12 cellular contexts compared by ENCODE assay signal in the genomic region with DNA sequence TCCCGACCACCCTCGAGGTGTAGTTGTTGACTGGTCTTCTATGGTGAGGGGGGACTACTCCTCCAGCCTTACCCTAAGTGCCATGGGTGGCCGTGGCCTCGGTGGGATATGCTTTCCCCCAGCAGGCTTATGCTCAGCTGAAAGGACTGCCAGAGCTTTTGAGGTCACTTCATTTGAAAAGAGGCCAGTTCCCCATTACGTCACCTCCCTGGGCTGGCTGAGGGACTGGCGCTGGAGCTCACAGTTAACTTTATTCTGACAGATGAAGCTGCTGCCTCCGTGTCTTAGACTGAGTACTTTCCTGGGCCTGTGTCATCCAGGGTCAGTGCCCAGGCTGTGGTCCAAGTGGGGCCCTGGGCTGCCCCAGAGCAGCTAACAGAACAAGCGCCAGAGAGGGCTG. TPM values are rescaled to one million over a fixed set of nuclear protein-coding genes. Genes with fewer than 3 reads are reported as not detected.
A peak's percentile ranks its signal among the peaks of the same experiment; 100 is the strongest.
DNase-seq lines count a peak whose midpoint lies in the region; ATAC-seq, FAIRE-seq and TF ChIP-seq lines count a peak whose summit lies in the region.
"Had no signal": no experiment of that assay in that cellular context is flagged by ENCODE, and none has a peak within 500 bp of the region (broad histone marks: within the 10 kb centered on the region; RNA-seq: fewer than 3 reads in every experiment).

No MANE protein-coding gene starts in this region.

- H3K36me3 ChIP-seq in BLaER1 (no peaks in the 10 kb centered on the region), WERI-Rb-1 (no peaks in the 10 kb centered on the region), pancreas (no peaks in the 10 kb centered on the region)

- no peak overlapping the region for H3K27ac ChIP-seq in BLaER1
- no peak overlapping the region; the same call in 1 of the 2 replicates for H3K27ac ChIP-seq in WERI-Rb-1
- peak overlapping the region; percentile 22 to 59 (median 42) for H3K27ac ChIP-seq in pancreas

- H4K20me1 ChIP-seq in BLaER1 = no peaks in the 10 kb centered on the region

- 0 out of 2 replicates have a peak overlapping the region, but pooled peaks have one; percentile 12 for H3K9ac ChIP-seq in BLaER1

- 40 to 54% methylated on average over 8 of the region's 8 CpGs for WGBS in pancreas, 2 donors

- TF ChIP-seq CTCF in WERI-Rb-1 (IDR thresholded peaks at IDR 0.05; ENCODE audit: low read depth, low read length) (no peak), pancreas (IDR thresholded peaks at IDR 0.05) (no peak)

- no peaks in the 10 kb centered on the region for H3K27me3 ChIP-seq in BLaER1
- H3K27me3 ChIP-seq in WERI-Rb-1 (ENCODE audit: insufficient read depth, low read depth, severe bottlenecking) = no peaks in the 10 kb centered on the region
- H3K27me3 ChIP-seq in pancreas = no peaks in the 10 kb centered on the region

- H3K4me3 ChIP-seq in BLaER1 = no peak overlapping the region
- no peak overlapping the region for H3K4me3 ChIP-seq in WERI-Rb-1 (ENCODE audit: low read depth, low read length)
- no peak overlapping the region for H3K4me3 ChIP-seq in pancreas

- peaks cover 74% of the 10 kb centered on the region for H3K4me1 ChIP-seq in BLaER1
- no peaks in the 10 kb centered on the region for H3K4me1 ChIP-seq in pancreas

- FAIRE-seq in pancreas (lab: Jason Lieb, UNC) = no peak
- FAIRE-seq: TTC549 had no signal

- ATAC-seq in Right ventricle myocardium superior (ENCODE audit: poor library complexity) = peak; percentile 91
- ATAC-seq in pancreas = peak; percentile 30 to 72 (median 68)
- no peak for ATAC-seq in GM19324 (IDR thresholded peaks at IDR 0.05; ENCODE audit: low FRiP score, unreplicated experiment)
- no peak for ATAC-seq in HG03565 (IDR thresholded peaks at IDR 0.05; ENCODE audit: unreplicated experiment)
- ATAC-seq: activated T-cell treated with anti-CD3 and anti-CD28 coated beads, Interleukin-2, amount 50 U/mL, for 4 hours had no signal

- H3K4me2 ChIP-seq in BLaER1 = peak overlapping the region; percentile 77

- DNase-seq in WERI-Rb-1 = peak; percentile 50
- peak; percentile 80 for DNase-seq in Right ventricle myocardium superior
- peak in 3 of 6 donors; percentile 27 to 51 (median 42) for DNase-seq in pancreas
- no peak for DNase-seq in ecto neural progenitor cell (ENCODE audit: low spot score)
- no peak for DNase-seq in D341Med (ENCODE audit: low spot score)
- DNase-seq: activated T-cell treated with anti-CD3 and anti-CD28 coated beads, Interleukin-2, amount 50 U/mL, for 4 hours; NCI-H1417 treated with DMSO at 0.1 percent for 48 hours had no signal

- H3K9me3 ChIP-seq in BLaER1 = no peaks in the 10 kb centered on the region
- H3K9me3 ChIP-seq in WERI-Rb-1 (ENCODE audit: severe bottlenecking) = no peaks in the 10 kb centered on the region
- H3K9me3 ChIP-seq in pancreas = no peaks in the 10 kb centered on the region

- intact Hi-C loops in Right ventricle myocardium superior (cut with DNase I) (no loop called here), pancreas (cut with DNase I) (no loop called here)

RNA-seq across cellular contexts. Expression of gene PCMTD2, which starts 42.8 kb away (rescaled TPM):
- 81.9 TPM for total RNA-seq in Right ventricle myocardium superior
- total RNA-seq in pancreas = 10 to 100 TPM; 11.8 to 36.2 (median 24.0) TPM
- polyA plus RNA-seq in pancreas = 10 to 100 TPM; 22.2 to 36.8 TPM

RNA-seq across cellular contexts. Expression of gene MYT1, which starts 48.5 kb away (rescaled TPM):
- total RNA-seq in Right ventricle myocardium superior (0.40 TPM), pancreas (under 1 TPM; 0.13 to 0.67 (median 0.37) TPM)
- 1 to 10 TPM in 1 of 2 donors, under 1 TPM in 1; 0.76 to 5.1 TPM for polyA plus RNA-seq in pancreas
- total RNA-seq: activated T-cell treated with anti-CD3 and anti-CD28 coated beads, Interleukin-2, amount 50 U/mL, for 4 hours had no signal
- polyA plus RNA-seq: AG04450 had no signal

Comparison
In these comparisons a context has a peak if more than half of its experiments do, and no peak if none do; other contexts are left out.
1. H3K27ac ChIP-seq: peak in pancreas (4 of 4); none in BLaER1 (single experiment) and WERI-Rb-1 (single experiment).
2. DNase-seq: peak in WERI-Rb-1 (single experiment) and Right ventricle myocardium superior (single experiment); none in ecto neural progenitor cell (single experiment) and D341Med (single experiment).
3. ATAC-seq: peak in Right ventricle myocardium superior (single experiment) and pancreas (4 of 4); none in GM19324 (single experiment) and HG03565 (single experiment).